Comparison of ENCODE assay signal across 14 cellular contexts in genomic region chr22:46484861-46485595, GRCh38. TPM values are rescaled to one million over a fixed set of nuclear protein-coding genes. Genes with fewer than 3 reads are reported as not detected.
DNase-seq lines count a peak whose midpoint lies in the region; ATAC-seq and TF ChIP-seq lines count a peak whose summit lies in the region.
"Had no signal": no experiment of that assay in that cellular context is flagged by ENCODE, and none has a peak within 500 bp of the region (broad histone marks: within the 10 kb centered on the region; RNA-seq: fewer than 3 reads in every experiment).

No MANE protein-coding gene starts in this region.

- no peaks in the 10 kb centered on the region for H3K36me3 ChIP-seq in HUES48 (ENCODE audit: control insufficient read depth, insufficient read depth, low read length)
- H3K36me3 ChIP-seq in lower lobe of right lung: no peaks in the 10 kb centered on the region
- no peaks in the 10 kb centered on the region for H3K36me3 ChIP-seq in upper lobe of right lung
- H3K36me3 ChIP-seq: esophagus squamous epithelium, right atrium auricular region, WERI-Rb-1 had no signal

- H3K27ac ChIP-seq in HUES48 (ENCODE audit: low read depth, low read length) (peak overlapping the region; percentile 25), lower lobe of right lung (peak overlapping the region; percentile 59), upper lobe of right lung (peak overlapping the region; percentile 30)
- H3K27ac ChIP-seq: coronary artery, right atrium auricular region, WERI-Rb-1 had no signal

- peaks cover 12% of the 10 kb centered on the region for H3K4me1 ChIP-seq in HUES48 (ENCODE audit: control insufficient read depth, insufficient read depth, low read length)
- H3K4me1 ChIP-seq in lower lobe of right lung: peaks cover 9% of the 10 kb centered on the region
- H3K4me1 ChIP-seq in upper lobe of right lung: peaks cover 5% of the 10 kb centered on the region
- H3K4me1 ChIP-seq: right atrium auricular region had no signal

- H3K9ac ChIP-seq in HUES48 (ENCODE audit: low read depth, low read length): no peak overlapping the region

- ATAC-seq in lower lobe of right lung: peak in 1 of 2 donors; percentile 80
- ATAC-seq in upper lobe of right lung: no peak
- no peak for ATAC-seq in HG03439 (IDR thresholded peaks at IDR 0.05; ENCODE audit: unreplicated experiment)
- ATAC-seq: stimulated activated naive CD8-positive, alpha-beta T cell treated with anti-CD3 and anti-CD28 coated beads, Interleukin-15, Interleukin-2, amounts not matched to agents 100 U/mL and 50 U/mL, for 24 hours had no signal

- no peaks in the 10 kb centered on the region for H3K27me3 ChIP-seq in HUES48 (ENCODE audit: control insufficient read depth, insufficient read depth, low read length)
- peaks cover 3% of the 10 kb centered on the region for H3K27me3 ChIP-seq in lower lobe of right lung (ENCODE audit: low read depth)
- no peaks in the 10 kb centered on the region for H3K27me3 ChIP-seq in upper lobe of right lung
- H3K27me3 ChIP-seq: right atrium auricular region had no signal

- H3K9me3 ChIP-seq in HUES48 (ENCODE audit: control insufficient read depth, insufficient read depth, low read length): no peaks in the 10 kb centered on the region
- no peaks in the 10 kb centered on the region for H3K9me3 ChIP-seq in lower lobe of right lung
- H3K9me3 ChIP-seq in upper lobe of right lung: no peaks in the 10 kb centered on the region
- H3K9me3 ChIP-seq: esophagus squamous epithelium, right atrium auricular region had no signal

- no peak overlapping the region for H3K4me3 ChIP-seq in HUES48 (ENCODE audit: low read depth, low read length)
- H3K4me3 ChIP-seq in lower lobe of right lung: no peak overlapping the region
- H3K4me3 ChIP-seq in upper lobe of right lung: no peak overlapping the region
- H3K4me3 ChIP-seq: coronary artery, esophagus squamous epithelium, right atrium auricular region had no signal

- intact Hi-C loops in lower lobe of right lung (cut with DNase I) (no loop called here), upper lobe of right lung (cut with DNase I) (no loop called here)

- TF ChIP-seq CTCF in lower lobe of right lung (IDR thresholded peaks at IDR 0.05) (no peak), upper lobe of right lung (IDR thresholded peaks at IDR 0.05) (no peak)

- DNase-seq in dedifferentiated amniotic fluid mesenchymal stem cell (ENCODE audit: extremely low spot score) (peak; percentile 82), lower lobe of right lung (no peak), upper lobe of right lung (no peak), superior temporal gyrus (ENCODE audit: extremely low spot score) (no peak), NCI-H2227 treated with DMSO at 0.1 percent for 48 hours (lab: John Stamatoyannopoulos, UW) (no peak)
- DNase-seq: Calu3; esophagus squamous epithelium; NCI-H345; stimulated activated naive CD8-positive, alpha-beta T cell treated with anti-CD3 and anti-CD28 coated beads, Interleukin-15, Interleukin-2, amounts not matched to agents 100 U/mL and 50 U/mL, for 24 hours; WERI-Rb-1 had no signal

RNA-seq across cellular contexts. Expression of gene CELSR1, which starts 52.4 kb away (rescaled TPM):
- 51.8 TPM for total RNA-seq in lower lobe of right lung
- total RNA-seq in upper lobe of right lung: 53.5 TPM
